ENCODE assay signal across 8 cellular contexts in the genomic region with DNA sequence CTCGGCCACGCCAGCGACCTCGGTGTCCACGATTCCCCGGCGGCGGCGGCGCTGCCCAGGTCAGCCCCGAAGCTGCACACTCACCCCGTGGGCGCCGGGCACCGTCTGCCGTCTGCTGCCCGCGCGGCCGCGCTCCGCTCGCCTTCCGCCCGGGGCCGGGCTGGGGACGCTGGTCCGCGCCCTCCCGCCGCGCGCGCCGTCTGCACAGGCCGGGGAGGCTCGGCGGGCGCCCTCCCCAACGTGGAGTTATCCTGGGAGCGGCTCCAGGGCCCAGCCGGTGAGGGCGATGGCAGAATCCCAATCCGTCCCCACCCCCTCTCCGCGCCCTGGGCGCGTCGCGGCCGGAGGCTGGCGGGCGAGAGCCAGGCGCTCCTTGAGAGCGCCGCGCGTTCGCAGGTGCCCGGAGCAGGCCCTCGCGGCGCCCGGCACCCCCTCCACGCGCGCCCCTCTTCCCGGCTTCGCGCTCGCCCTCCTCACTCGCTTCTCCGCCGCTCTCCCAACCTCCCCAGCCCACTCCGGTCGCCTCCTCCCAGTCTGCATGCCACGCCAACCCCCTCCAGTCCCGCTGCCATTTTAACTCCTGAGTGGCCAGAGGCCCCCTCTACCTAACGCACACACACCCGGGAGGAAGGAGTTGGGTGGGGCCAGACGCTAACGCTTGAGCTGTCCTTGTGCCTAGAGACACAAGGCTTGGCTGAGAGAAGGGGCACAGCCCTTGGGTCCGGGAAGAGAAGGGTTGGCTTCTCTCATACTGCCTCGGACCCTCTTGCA. TPM values are rescaled to one million over a fixed set of nuclear protein-coding genes. Genes with fewer than 3 reads are reported as not detected.
DNase-seq lines count a peak whose midpoint lies in the region; ATAC-seq lines count a peak whose summit lies in the region.

LRRN2 (minus strand) TSS at position 503 of the 771 bp plus-strand sequence. CDS start 65,746 bp downstream, outside the sequence.

- peaks cover 23 to 59% (median 55%) of the 10 kb centered on the region in 3 donors for H3K27me3 Mint-ChIP-seq in naive B cell

- H3K4me1 ChIP-seq in ectodermal cell (ENCODE audit: control insufficient read depth, insufficient read depth, low read length) (no peaks in the 10 kb centered on the region), aorta (ENCODE audit: control insufficient read depth in 1 of 2, insufficient read depth in 2 of 2, low read length in 2 of 2) (no peaks in the 10 kb centered on the region)

- no peaks in the 10 kb centered on the region for H3K36me3 ChIP-seq in ectodermal cell (ENCODE audit: control insufficient read depth, insufficient read depth, low read length)
- no peaks in the 10 kb centered on the region for H3K36me3 ChIP-seq in aorta (ENCODE audit: control insufficient read depth in 1 of 2, insufficient read depth in 2 of 2, low read length in 1 of 2)

- H3K27me3 ChIP-seq in ectodermal cell (ENCODE audit: control insufficient read depth, insufficient read depth, low read length, poor library complexity, severe bottlenecking): peaks cover 58% of the 10 kb centered on the region
- no peaks in the 10 kb centered on the region for H3K27me3 ChIP-seq in aorta (ENCODE audit: control insufficient read depth in 1 of 2, insufficient read depth in 2 of 2, low read length in 1 of 2)

- peak within 1 kb of the TSS in 7 of 8 donors; percentile 67 to 91 (median 78) for H3K4me3 Mint-ChIP-seq in naive B cell

- H3K27ac ChIP-seq in ectodermal cell (ENCODE audit: insufficient read depth, low read depth, low read length, poor library complexity, severe bottlenecking): no peak within 1 kb of the TSS
- H3K27ac ChIP-seq in aorta (ENCODE audit: low read depth in 1 of 2, low read length in 2 of 2): no peak within 1 kb of the TSS

- ATAC-seq in naive B cell (ENCODE audit: low read depth in 2 of 2): no peak
- no peak for ATAC-seq in GM18520 (IDR thresholded peaks at IDR 0.05; ENCODE audit: unreplicated experiment)
- no peak for ATAC-seq in aorta (ENCODE audit: low FRiP score)

- H3K4me3 ChIP-seq in ectodermal cell (ENCODE audit: insufficient read depth, low read depth, low read length) (peak within 1 kb of the TSS; percentile 56), aorta (ENCODE audit: low read length in 2 of 2) (peak within 1 kb of the TSS in 1 of 2 donors; percentile 4)

- WGBS in ectodermal cell, 2 experiments: 1% methylated on average over 84 of the region's 84 CpGs
- 1 to 2% methylated on average over 57 to 84 of the region's 84 CpGs for WGBS in aorta, 2 donors

- H3K27ac Mint-ChIP-seq in naive B cell: peak within 1 kb of the TSS in 1 of 6 donors; percentile 25

- no peaks in the 10 kb centered on the region for H3K9me3 ChIP-seq in ectodermal cell (ENCODE audit: control insufficient read depth, low read length)
- no peaks in the 10 kb centered on the region for H3K9me3 ChIP-seq in aorta (ENCODE audit: control insufficient read depth, low read length)

- intact Hi-C loops in aorta (cut with DNase I): no loop called here

- no peaks in the 10 kb centered on the region for H3K36me3 Mint-ChIP-seq in naive B cell

- H3K4me1 Mint-ChIP-seq in naive B cell: peaks cover 14 to 24% (median 15%) of the 10 kb centered on the region in 3 donors

- peaks cover 0 to 3% (median 0%) of the 10 kb centered on the region in 7 donors for H3K9me3 Mint-ChIP-seq in naive B cell

- DNase-seq in COLO668 (lab: John Stamatoyannopoulos, UW; ENCODE audit: unreplicated experiment) (peak; percentile 79), NCI-H146 (lab: John Stamatoyannopoulos, UW) (peak; percentile 45), naive B cell (no peak), hippocampal formation (lab: John Stamatoyannopoulos, UW) (no peak), aorta (no peak)
- no peak for DNase-seq in activated CD4-positive, alpha-beta T cell treated with anti-CD3 and anti-CD28 coated beads, Interleukin-2, amount 50 U/mL, for 1 hour

RNA-seq across cellular contexts. Expression of gene LRRN2, which starts in this region (rescaled TPM):
- 5.1 TPM for polyA plus RNA-seq in ectodermal cell (2013, experiment 1 of 4)
- 7.6 TPM for polyA plus RNA-seq in ectodermal cell (2013, experiment 2 of 4)
- 6.7 TPM for polyA plus RNA-seq in ectodermal cell (2013, experiment 3 of 4)
- polyA plus RNA-seq in ectodermal cell (2013, experiment 4 of 4): 6.4 TPM
- polyA plus RNA-seq in naive B cell (ENCODE audit: low read depth in 6 of 6) (under 1 TPM in 2 of 6 donors, not detected in 4; 0.11 to 0.25 TPM), aorta (not detected)
- 1 to 10 TPM; 1.3 to 6.8 TPM for total RNA-seq in aorta

Comparison
In these comparisons a context has a peak if more than half of its experiments do, and no peak if none do; other contexts are left out.
1. DNase-seq: peak in COLO668 (single experiment) and NCI-H146 (single experiment); none in naive B cell (single experiment), hippocampal formation (0 of 2), aorta (0 of 2) and activated CD4-positive, alpha-beta T cell treated with anti-CD3 and anti-CD28 coated beads, Interleukin-2, amount 50 U/mL, for 1 hour (single experiment).